In the genomic region with DNA sequence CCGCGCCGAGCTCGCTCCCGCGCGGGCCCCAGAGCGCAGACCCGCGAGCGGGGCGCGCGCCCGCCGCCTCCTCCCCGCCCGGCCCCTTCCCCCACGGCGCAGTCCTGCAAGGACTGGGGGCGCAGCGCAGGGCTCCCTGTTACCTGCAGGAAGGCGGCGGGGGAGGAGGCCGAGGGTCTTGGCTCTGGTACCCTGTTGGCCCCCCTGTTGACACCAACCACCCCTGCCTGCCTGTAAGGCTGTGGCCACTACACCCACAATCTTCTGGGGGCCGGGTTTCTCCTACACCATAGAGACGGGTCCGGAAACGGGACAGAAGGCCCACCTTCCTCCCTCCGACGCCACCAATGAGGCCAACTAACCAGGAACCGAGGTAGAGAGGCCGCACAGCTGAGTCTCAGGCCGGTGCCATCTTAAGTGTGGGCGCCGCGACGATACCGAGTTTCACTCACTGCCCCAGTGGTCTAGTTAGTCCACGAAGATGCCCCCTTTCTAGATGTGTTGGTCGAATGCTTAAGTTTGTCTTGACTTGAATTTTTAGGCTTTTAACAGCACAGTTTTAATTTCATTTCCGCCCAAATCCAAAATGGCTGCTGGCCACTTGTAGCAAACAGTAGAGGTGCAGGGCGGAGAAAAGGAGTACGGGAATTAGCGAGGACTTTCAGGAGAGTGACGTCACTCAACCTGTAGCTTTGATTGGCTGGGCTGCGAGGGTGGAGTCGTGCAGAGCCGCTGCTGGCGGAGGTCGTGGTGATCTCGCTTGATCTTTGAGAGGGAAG, we compare ENCODE assay signal across 8 cellular contexts. TPM values are rescaled to one million over a fixed set of nuclear protein-coding genes. Genes with fewer than 3 reads are reported as not detected.
A peak's percentile ranks its signal among the peaks of the same experiment; 100 is the strongest.
DNase-seq lines count a peak whose midpoint lies in the region; ATAC-seq and TF ChIP-seq lines count a peak whose summit lies in the region.

A gene with protein sequence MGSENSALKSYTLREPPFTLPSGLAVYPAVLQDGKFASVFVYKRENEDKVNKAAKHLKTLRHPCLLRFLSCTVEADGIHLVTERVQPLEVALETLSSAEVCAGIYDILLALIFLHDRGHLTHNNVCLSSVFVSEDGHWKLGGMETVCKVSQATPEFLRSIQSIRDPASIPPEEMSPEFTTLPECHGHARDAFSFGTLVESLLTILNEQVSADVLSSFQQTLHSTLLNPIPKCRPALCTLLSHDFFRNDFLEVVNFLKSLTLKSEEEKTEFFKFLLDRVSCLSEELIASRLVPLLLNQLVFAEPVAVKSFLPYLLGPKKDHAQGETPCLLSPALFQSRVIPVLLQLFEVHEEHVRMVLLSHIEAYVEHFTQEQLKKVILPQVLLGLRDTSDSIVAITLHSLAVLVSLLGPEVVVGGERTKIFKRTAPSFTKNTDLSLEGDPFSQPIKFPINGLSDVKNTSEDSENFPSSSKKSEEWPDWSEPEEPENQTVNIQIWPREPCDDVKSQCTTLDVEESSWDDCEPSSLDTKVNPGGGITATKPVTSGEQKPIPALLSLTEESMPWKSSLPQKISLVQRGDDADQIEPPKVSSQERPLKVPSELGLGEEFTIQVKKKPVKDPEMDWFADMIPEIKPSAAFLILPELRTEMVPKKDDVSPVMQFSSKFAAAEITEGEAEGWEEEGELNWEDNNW (minus strand): TSS at position 252 of the 779 bp plus-strand sequence. CDS start 5,056 bp downstream, outside the sequence.

- peaks cover 45% of the 10 kb centered on the region for H3K4me1 Mint-ChIP-seq in T-helper 1 cell treated with Interleukin-12 subunit alpha and Interleukin-12 subunit beta and Interleukin-4 antibody, amounts not matched to agents 30 μg/mL and 1 μg/mL, for 36 hours (ENCODE audit: low read depth)
- peaks cover 32% of the 10 kb centered on the region for H3K4me1 Mint-ChIP-seq in progenitor cell of endocrine pancreas (ENCODE audit: low read depth)

- peak; percentile 92 for DNase-seq in GM13977 (ENCODE audit: low spot score)
- DNase-seq in NCI-H1694 (lab: John Stamatoyannopoulos, UW): peak; percentile 97
- DNase-seq in amygdala (lab: John Stamatoyannopoulos, UW): peak; percentile 69 to 98 (median 94)
- peak; percentile 93 for DNase-seq in left ventricle myocardium inferior
- DNase-seq in progenitor cell of endocrine pancreas (ENCODE audit: low spot score, unreplicated experiment): peak; percentile 75
- peak; percentile 95 for DNase-seq in ureter (ENCODE audit: low spot score)

- H3K27me3 ChIP-seq in left ventricle myocardium inferior (ENCODE audit: low read depth): peaks cover 10% of the 10 kb centered on the region

- TF ChIP-seq CTCF in GM13977 (IDR thresholded peaks at IDR 0.05; ENCODE audit: extremely low read depth, insufficient read depth, missing control alignments): no peak
- TF ChIP-seq CTCF in left ventricle myocardium inferior (IDR thresholded peaks at IDR 0.05; ENCODE audit: borderline replicate concordance): peak; percentile 20
- TF ChIP-seq CTCF in progenitor cell of endocrine pancreas (IDR thresholded peaks at IDR 0.05; ENCODE audit: unreplicated experiment): no peak

- peak within 1 kb of the TSS; percentile 99 for H3K27ac ChIP-seq in left ventricle myocardium inferior (replicated peaks)

- intact Hi-C loops in left ventricle myocardium inferior (cut with micrococcal nuclease): no loop called here

- peak within 1 kb of the TSS; percentile 97 for H3K4me3 ChIP-seq in left ventricle myocardium inferior

- no peaks in the 10 kb centered on the region for H3K9me3 ChIP-seq in left ventricle myocardium inferior (replicated peaks)

- peaks cover 7% of the 10 kb centered on the region for H3K36me3 Mint-ChIP-seq in T-helper 1 cell treated with Interleukin-12 subunit alpha and Interleukin-12 subunit beta and Interleukin-4 antibody, amounts not matched to agents 30 μg/mL and 1 μg/mL, for 36 hours (ENCODE audit: low read depth)
- H3K36me3 Mint-ChIP-seq in progenitor cell of endocrine pancreas (ENCODE audit: insufficient read depth): no peaks in the 10 kb centered on the region

- in situ Hi-C loops in GM13977 (cut with MboI; ENCODE audit: low pct_unique_long_range_greater_than_20kb, low sequenced_read_pairs, unreplicated experiment): no loop called here

- H3K36me3 ChIP-seq in left ventricle myocardium inferior: no peaks in the 10 kb centered on the region

- peak within 1 kb of the TSS; percentile 99 for H3K27ac Mint-ChIP-seq in T-helper 1 cell treated with Interleukin-12 subunit alpha and Interleukin-12 subunit beta and Interleukin-4 antibody, amounts not matched to agents 30 μg/mL and 1 μg/mL, for 36 hours
- H3K27ac Mint-ChIP-seq in progenitor cell of endocrine pancreas: peak within 1 kb of the TSS; percentile 100

- peak; percentile 80 for ATAC-seq in HG02884 (IDR thresholded peaks at IDR 0.05; ENCODE audit: unreplicated experiment)

- no peaks in the 10 kb centered on the region for H3K9me3 Mint-ChIP-seq in T-helper 1 cell treated with Interleukin-12 subunit alpha and Interleukin-12 subunit beta and Interleukin-4 antibody, amounts not matched to agents 30 μg/mL and 1 μg/mL, for 36 hours
- H3K9me3 Mint-ChIP-seq in progenitor cell of endocrine pancreas (ENCODE audit: low read depth): no peaks in the 10 kb centered on the region

- H3K4me3 Mint-ChIP-seq in T-helper 1 cell treated with Interleukin-12 subunit alpha and Interleukin-12 subunit beta and Interleukin-4 antibody, amounts not matched to agents 30 μg/mL and 1 μg/mL, for 36 hours: peak within 1 kb of the TSS; percentile 86
- peak within 1 kb of the TSS; percentile 78 for H3K4me3 Mint-ChIP-seq in progenitor cell of endocrine pancreas (ENCODE audit: low read depth)

- peaks cover 14% of the 10 kb centered on the region for H3K27me3 Mint-ChIP-seq in T-helper 1 cell treated with Interleukin-12 subunit alpha and Interleukin-12 subunit beta and Interleukin-4 antibody, amounts not matched to agents 30 μg/mL and 1 μg/mL, for 36 hours (ENCODE audit: low read depth)
- peaks cover 17% of the 10 kb centered on the region for H3K27me3 Mint-ChIP-seq in progenitor cell of endocrine pancreas

- H3K4me1 ChIP-seq in left ventricle myocardium inferior: peaks cover 34% of the 10 kb centered on the region

RNA-seq across cellular contexts. Expression of the gene that starts here (rescaled TPM):
- total RNA-seq in left ventricle myocardium inferior: 5.6 TPM
- 14.5 and 14.8 TPM in 2 replicates for total RNA-seq in progenitor cell of endocrine pancreas
- total RNA-seq in ureter: 21.2 TPM

Comparison
In these comparisons a context has a peak if more than half of its experiments do, and no peak if none do; other contexts are left out.
1. Peak in every context shown above with its lines: DNase-seq, ATAC-seq, H3K4me3 ChIP-seq and H3K27ac ChIP-seq.